1 cellular context compared by ENCODE assay signal in the genomic region with DNA sequence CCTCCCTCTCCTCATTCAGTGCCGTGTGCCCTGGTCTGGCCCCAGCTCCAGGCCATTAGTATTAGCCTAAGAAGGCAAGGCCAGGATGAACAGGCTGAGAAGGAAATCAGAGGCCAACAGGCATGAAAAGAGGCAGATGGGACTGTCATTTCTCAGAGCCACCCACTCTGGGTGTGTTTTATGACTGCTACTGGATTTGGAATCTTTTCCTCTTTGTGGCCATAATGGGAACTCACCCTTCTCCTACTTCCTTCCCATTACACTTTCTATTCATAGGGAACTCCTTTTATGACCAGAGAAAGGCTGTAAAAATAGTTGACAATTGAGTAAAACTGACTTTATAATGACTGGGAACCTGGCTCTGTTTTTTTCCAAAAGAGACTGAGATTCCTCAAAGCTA.
TF ChIP-seq lines count a peak whose summit lies in the region.

No MANE protein-coding gene starts in this region.

TF ChIP-seq in HepG2, 621 proteins besides CTCF, POLR2A, EP300 and RAD21:
- TF ChIP-seq, protein P1, sequence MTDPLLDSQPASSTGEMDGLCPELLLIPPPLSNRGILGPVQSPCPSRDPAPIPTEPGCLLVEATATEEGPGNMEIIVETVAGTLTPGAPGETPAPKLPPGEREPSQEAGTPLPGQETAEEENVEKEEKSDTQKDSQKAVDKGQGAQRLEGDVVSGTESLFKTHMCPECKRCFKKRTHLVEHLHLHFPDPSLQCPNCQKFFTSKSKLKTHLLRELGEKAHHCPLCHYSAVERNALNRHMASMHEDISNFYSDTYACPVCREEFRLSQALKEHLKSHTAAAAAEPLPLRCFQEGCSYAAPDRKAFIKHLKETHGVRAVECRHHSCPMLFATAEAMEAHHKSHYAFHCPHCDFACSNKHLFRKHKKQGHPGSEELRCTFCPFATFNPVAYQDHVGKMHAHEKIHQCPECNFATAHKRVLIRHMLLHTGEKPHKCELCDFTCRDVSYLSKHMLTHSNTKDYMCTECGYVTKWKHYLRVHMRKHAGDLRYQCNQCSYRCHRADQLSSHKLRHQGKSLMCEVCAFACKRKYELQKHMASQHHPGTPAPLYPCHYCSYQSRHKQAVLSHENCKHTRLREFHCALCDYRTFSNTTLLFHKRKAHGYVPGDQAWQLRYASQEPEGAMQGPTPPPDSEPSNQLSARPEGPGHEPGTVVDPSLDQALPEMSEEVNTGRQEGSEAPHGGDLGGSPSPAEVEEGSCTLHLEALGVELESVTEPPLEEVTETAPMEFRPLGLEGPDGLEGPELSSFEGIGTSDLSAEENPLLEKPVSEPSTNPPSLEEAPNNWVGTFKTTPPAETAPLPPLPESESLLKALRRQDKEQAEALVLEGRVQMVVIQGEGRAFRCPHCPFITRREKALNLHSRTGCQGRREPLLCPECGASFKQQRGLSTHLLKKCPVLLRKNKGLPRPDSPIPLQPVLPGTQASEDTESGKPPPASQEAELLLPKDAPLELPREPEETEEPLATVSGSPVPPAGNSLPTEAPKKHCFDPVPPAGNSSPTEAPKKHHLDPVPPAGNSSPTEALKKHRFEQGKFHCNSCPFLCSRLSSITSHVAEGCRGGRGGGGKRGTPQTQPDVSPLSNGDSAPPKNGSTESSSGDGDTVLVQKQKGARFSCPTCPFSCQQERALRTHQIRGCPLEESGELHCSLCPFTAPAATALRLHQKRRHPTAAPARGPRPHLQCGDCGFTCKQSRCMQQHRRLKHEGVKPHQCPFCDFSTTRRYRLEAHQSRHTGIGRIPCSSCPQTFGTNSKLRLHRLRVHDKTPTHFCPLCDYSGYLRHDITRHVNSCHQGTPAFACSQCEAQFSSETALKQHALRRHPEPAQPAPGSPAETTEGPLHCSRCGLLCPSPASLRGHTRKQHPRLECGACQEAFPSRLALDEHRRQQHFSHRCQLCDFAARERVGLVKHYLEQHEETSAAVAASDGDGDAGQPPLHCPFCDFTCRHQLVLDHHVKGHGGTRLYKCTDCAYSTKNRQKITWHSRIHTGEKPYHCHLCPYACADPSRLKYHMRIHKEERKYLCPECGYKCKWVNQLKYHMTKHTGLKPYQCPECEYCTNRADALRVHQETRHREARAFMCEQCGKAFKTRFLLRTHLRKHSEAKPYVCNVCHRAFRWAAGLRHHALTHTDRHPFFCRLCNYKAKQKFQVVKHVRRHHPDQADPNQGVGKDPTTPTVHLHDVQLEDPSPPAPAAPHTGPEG (CRISPR knock-in tag; IDR thresholded peaks at IDR 0.05): no peak
- TF ChIP-seq ZNF552 (CRISPR knock-in tag; IDR thresholded peaks at IDR 0.05; ENCODE audit: borderline replicate concordance) (no peak), ZNF652 (CRISPR knock-in tag; IDR thresholded peaks at IDR 0.05; ENCODE audit: borderline replicate concordance, low read depth) (no peak), NCOA5 (CRISPR knock-in tag; IDR thresholded peaks at IDR 0.05) (no peak), RAD51 (IDR thresholded peaks at IDR 0.05; ENCODE audit: borderline replicate concordance) (no peak), PTBP1 (IDR thresholded peaks at IDR 0.05; ENCODE audit: low read depth, low read length, poor library complexity, severe bottlenecking) (no peak)
- TF ChIP-seq, protein P2, sequence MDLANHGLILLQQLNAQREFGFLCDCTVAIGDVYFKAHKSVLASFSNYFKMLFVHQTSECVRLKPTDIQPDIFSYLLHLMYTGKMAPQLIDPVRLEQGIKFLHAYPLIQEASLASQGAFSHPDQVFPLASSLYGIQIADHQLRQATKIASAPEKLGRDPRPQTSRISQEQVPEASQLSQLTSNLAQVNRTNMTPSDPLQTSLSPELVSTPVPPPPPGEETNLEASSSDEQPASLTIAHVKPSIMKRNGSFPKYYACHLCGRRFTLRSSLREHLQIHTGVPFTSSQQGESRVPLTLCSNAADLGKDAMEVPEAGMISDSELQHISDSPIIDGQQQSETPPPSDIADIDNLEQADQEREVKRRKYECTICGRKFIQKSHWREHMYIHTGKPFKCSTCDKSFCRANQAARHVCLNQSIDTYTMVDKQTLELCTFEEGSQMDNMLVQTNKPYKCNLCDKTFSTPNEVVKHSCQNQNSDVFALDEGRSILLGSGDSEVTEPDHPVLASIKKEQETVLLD (CRISPR knock-in tag; IDR thresholded peaks at IDR 0.05; ENCODE audit: low read depth): no peak
